Comparison of ENCODE assay signal across 1 cellular context in genomic region chr13:25148005-25148798, GRCh38.
TF ChIP-seq lines count a peak whose summit lies in the region.

No MANE protein-coding gene starts in this region.

TF ChIP-seq in GM23338, 12 proteins besides CTCF, POLR2A, EP300 and RAD21 (continued from another document):
- TF ChIP-seq, protein P1, sequence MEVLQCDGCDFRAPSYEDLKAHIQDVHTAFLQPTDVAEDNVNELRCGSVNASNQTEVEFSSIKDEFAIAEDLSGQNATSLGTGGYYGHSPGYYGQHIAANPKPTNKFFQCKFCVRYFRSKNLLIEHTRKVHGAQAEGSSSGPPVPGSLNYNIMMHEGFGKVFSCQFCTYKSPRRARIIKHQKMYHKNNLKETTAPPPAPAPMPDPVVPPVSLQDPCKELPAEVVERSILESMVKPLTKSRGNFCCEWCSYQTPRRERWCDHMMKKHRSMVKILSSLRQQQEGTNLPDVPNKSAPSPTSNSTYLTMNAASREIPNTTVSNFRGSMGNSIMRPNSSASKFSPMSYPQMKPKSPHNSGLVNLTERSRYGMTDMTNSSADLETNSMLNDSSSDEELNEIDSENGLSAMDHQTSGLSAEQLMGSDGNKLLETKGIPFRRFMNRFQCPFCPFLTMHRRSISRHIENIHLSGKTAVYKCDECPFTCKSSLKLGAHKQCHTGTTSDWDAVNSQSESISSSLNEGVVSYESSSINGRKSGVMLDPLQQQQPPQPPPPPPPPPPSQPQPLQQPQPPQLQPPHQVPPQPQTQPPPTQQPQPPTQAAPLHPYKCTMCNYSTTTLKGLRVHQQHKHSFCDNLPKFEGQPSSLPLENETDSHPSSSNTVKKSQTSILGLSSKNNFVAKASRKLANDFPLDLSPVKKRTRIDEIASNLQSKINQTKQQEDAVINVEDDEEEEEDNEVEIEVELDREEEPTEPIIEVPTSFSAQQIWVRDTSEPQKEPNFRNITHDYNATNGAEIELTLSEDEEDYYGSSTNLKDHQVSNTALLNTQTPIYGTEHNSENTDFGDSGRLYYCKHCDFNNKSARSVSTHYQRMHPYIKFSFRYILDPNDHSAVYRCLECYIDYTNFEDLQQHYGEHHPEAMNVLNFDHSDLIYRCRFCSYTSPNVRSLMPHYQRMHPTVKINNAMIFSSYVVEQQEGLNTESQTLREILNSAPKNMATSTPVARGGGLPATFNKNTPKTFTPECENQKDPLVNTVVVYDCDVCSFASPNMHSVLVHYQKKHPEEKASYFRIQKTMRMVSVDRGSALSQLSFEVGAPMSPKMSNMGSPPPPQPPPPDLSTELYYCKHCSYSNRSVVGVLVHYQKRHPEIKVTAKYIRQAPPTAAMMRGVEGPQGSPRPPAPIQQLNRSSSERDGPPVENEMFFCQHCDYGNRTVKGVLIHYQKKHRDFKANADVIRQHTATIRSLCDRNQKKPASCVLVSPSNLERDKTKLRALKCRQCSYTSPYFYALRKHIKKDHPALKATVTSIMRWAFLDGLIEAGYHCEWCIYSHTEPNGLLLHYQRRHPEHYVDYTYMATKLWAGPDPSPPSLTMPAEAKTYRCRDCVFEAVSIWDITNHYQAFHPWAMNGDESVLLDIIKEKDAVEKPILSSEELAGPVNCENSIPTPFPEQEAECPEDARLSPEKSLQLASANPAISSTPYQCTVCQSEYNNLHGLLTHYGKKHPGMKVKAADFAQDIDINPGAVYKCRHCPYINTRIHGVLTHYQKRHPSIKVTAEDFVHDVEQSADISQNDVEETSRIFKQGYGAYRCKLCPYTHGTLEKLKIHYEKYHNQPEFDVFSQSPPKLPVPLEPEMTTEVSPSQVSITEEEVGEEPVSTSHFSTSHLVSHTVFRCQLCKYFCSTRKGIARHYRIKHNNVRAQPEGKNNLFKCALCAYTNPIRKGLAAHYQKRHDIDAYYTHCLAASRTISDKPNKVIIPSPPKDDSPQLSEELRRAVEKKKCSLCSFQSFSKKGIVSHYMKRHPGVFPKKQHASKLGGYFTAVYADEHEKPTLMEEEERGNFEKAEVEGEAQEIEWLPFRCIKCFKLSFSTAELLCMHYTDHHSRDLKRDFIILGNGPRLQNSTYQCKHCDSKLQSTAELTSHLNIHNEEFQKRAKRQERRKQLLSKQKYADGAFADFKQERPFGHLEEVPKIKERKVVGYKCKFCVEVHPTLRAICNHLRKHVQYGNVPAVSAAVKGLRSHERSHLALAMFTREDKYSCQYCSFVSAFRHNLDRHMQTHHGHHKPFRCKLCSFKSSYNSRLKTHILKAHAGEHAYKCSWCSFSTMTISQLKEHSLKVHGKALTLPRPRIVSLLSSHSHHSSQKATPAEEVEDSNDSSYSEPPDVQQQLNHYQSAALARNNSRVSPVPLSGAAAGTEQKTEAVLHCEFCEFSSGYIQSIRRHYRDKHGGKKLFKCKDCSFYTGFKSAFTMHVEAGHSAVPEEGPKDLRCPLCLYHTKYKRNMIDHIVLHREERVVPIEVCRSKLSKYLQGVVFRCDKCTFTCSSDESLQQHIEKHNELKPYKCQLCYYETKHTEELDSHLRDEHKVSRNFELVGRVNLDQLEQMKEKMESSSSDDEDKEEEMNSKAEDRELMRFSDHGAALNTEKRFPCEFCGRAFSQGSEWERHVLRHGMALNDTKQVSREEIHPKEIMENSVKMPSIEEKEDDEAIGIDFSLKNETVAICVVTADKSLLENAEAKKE (CRISPR knock-in tag; IDR thresholded peaks at IDR 0.05) = no peak
- TF ChIP-seq ZNF114 (CRISPR knock-in tag; IDR thresholded peaks at IDR 0.05) (no peak), EZH2 (IDR thresholded peaks at IDR 0.05; ENCODE audit: low read depth, unreplicated experiment) (no peak), CREB1 (CRISPR knock-in tag; IDR thresholded peaks at IDR 0.05; ENCODE audit: low read depth) (no peak), STAT1 (IDR thresholded peaks at IDR 0.05; ENCODE audit: unreplicated experiment) (no peak), POLR2AphosphoS5 (IDR thresholded peaks at IDR 0.05; ENCODE audit: low read depth) (no peak), JUNB (IDR thresholded peaks at IDR 0.05; ENCODE audit: unreplicated experiment) (no peak)
- TF ChIP-seq, protein P2, sequence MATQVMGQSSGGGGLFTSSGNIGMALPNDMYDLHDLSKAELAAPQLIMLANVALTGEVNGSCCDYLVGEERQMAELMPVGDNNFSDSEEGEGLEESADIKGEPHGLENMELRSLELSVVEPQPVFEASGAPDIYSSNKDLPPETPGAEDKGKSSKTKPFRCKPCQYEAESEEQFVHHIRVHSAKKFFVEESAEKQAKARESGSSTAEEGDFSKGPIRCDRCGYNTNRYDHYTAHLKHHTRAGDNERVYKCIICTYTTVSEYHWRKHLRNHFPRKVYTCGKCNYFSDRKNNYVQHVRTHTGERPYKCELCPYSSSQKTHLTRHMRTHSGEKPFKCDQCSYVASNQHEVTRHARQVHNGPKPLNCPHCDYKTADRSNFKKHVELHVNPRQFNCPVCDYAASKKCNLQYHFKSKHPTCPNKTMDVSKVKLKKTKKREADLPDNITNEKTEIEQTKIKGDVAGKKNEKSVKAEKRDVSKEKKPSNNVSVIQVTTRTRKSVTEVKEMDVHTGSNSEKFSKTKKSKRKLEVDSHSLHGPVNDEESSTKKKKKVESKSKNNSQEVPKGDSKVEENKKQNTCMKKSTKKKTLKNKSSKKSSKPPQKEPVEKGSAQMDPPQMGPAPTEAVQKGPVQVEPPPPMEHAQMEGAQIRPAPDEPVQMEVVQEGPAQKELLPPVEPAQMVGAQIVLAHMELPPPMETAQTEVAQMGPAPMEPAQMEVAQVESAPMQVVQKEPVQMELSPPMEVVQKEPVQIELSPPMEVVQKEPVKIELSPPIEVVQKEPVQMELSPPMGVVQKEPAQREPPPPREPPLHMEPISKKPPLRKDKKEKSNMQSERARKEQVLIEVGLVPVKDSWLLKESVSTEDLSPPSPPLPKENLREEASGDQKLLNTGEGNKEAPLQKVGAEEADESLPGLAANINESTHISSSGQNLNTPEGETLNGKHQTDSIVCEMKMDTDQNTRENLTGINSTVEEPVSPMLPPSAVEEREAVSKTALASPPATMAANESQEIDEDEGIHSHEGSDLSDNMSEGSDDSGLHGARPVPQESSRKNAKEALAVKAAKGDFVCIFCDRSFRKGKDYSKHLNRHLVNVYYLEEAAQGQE (IDR thresholded peaks at IDR 0.05; ENCODE audit: unreplicated experiment) = no peak
